24 cellular contexts compared by ENCODE assay signal in the genomic region with DNA sequence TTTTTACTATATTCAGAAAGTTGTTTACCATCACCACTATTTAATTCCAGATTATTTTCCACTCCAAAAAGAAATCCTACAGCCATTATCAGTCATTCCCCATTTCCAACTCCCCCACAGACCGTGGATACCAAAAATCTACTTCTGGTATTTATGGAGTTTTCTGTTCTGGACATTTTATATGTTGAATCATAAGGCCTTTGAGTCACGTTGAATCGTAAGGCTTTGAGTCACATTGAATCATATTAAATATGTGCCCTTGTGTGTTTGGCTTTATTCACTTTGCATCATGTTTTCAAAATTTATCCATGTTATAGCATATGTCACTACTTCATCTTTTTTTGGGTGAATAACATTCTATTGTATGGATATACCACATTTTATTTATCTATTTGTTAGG.
DNase-seq lines count a peak whose midpoint lies in the region; ATAC-seq and TF ChIP-seq lines count a peak whose summit lies in the region.
"Had no signal": no experiment of that assay in that cellular context is flagged by ENCODE, and none has a peak within 500 bp of the region (broad histone marks: within the 10 kb centered on the region; RNA-seq: fewer than 3 reads in every experiment).

No MANE protein-coding gene starts in this region.

- no peaks in the 10 kb centered on the region for H3K36me3 ChIP-seq in fibroblast of lung (ENCODE audit: control insufficient read depth, insufficient read depth, low read length)
- no peaks in the 10 kb centered on the region for H3K36me3 ChIP-seq in aorta (ENCODE audit: control insufficient read depth in 1 of 2, insufficient read depth in 2 of 2, low read length in 1 of 2)
- H3K36me3 ChIP-seq: BE2C, esophagus squamous epithelium, heart right ventricle, tibial nerve, WERI-Rb-1 had no signal

- no peaks in the 10 kb centered on the region for H4K20me1 ChIP-seq in fibroblast of lung (ENCODE audit: control insufficient read depth, extremely low read depth, insufficient read depth, low read length)

- H3K27me3 ChIP-seq in fibroblast of lung (ENCODE audit: control insufficient read depth, insufficient read depth, low read length): no peaks in the 10 kb centered on the region
- H3K27me3 ChIP-seq in aorta (ENCODE audit: control insufficient read depth in 1 of 2, insufficient read depth in 2 of 2, low read length in 1 of 2): no peaks in the 10 kb centered on the region
- H3K27me3 ChIP-seq: BE2C, esophagus squamous epithelium, heart right ventricle, tibial nerve had no signal

- H3K4me2 ChIP-seq in fibroblast of lung (ENCODE audit: extremely low read depth, insufficient read depth, low read length): no peak overlapping the region

- H3K9ac ChIP-seq in fibroblast of lung (ENCODE audit: insufficient read depth, low read length): no peak overlapping the region

- intact Hi-C loops in aorta (cut with DNase I): no loop called here

- no peaks in the 10 kb centered on the region for H3K79me2 ChIP-seq in fibroblast of lung (ENCODE audit: control insufficient read depth, insufficient read depth, low read length)

- no peak overlapping the region for H2AFZ ChIP-seq in fibroblast of lung (ENCODE audit: low read length)

- H3K9me3 ChIP-seq in fibroblast of lung (ENCODE audit: control insufficient read depth, insufficient read depth, low read depth, low read length) (no peaks in the 10 kb centered on the region), aorta (ENCODE audit: control insufficient read depth, low read length) (no peaks in the 10 kb centered on the region)
- H3K9me3 ChIP-seq: BE2C had no signal

- DNase-seq in GM04503 (ENCODE audit: low read depth) (peak; percentile 9), RKO (ENCODE audit: low spot score) (peak; percentile 73), fibroblast of lung (ENCODE audit: low read depth in 2 of 2) (peak; percentile 45 to 61), stromal cell of bone marrow (ENCODE audit: low read depth) (peak; percentile 45), aorta (no peak), NCI-H69 (lab: John Stamatoyannopoulos, UW) (no peak)
- DNase-seq: activated gamma-delta T cell treated with Interleukin-2 at 50 U/mL for 16 hours; amygdala; BE2C; COR-L47; effector memory CD4-positive, alpha-beta T cell; esophagus squamous epithelium; heart right ventricle; immature natural killer cell; left ventricle myocardium superior; NCI-H1694; NCI-H774; OCI-M1; SIG-M5; stimulated activated CD4-positive, alpha-beta T cell treated with anti-CD3 and anti-CD28 coated beads, Interleukin-4, amount 100 ng/mL, for 1 hour; stimulated activated naive CD8-positive, alpha-beta T cell treated with anti-CD3 and anti-CD28 coated beads, Interleukin-15, Interleukin-2, amounts not matched to agents 100 U/mL and 50 U/mL, for 24 hours; WERI-Rb-1 had no signal

- H3K4me1 ChIP-seq in fibroblast of lung (ENCODE audit: control insufficient read depth, extremely low read depth, insufficient read depth, low read length) (no peaks in the 10 kb centered on the region), aorta (ENCODE audit: control insufficient read depth in 1 of 2, insufficient read depth in 2 of 2, low read length in 2 of 2) (no peaks in the 10 kb centered on the region)
- H3K4me1 ChIP-seq: BE2C, esophagus squamous epithelium, heart right ventricle, tibial nerve had no signal

- H3K27ac ChIP-seq in fibroblast of lung (ENCODE audit: insufficient read depth, low read length) (no peak overlapping the region), aorta (ENCODE audit: low read depth in 1 of 2, low read length in 2 of 2) (no peak overlapping the region)
- H3K27ac ChIP-seq: esophagus squamous epithelium, heart right ventricle, tibial nerve, WERI-Rb-1 had no signal

- TF ChIP-seq CTCF in fibroblast of lung (conservative IDR thresholded peaks at IDR 0.05 in 1 of 2, IDR thresholded peaks at IDR 0.05 in 1 of 2; ENCODE audit: low read depth in 1 of 2, low read length in 2 of 2): no peak

- 88 to 92% methylated on average over 3 of the region's 3 CpGs for WGBS in aorta, 2 donors

- H3K4me3 ChIP-seq in fibroblast of lung (replicated peaks in 1 of 4; ENCODE audit: control extremely low read depth in 1 of 4, insufficient read depth in 1 of 4, low read depth in 3 of 4, low read length in 4 of 4): no peak overlapping the region
- H3K4me3 ChIP-seq in aorta (ENCODE audit: low read length in 2 of 2): no peak overlapping the region
- H3K4me3 ChIP-seq: esophagus squamous epithelium, heart right ventricle, tibial nerve had no signal

- ATAC-seq in aorta (ENCODE audit: low FRiP score) (no peak), GM21423 (IDR thresholded peaks at IDR 0.05; ENCODE audit: unreplicated experiment) (no peak)
- ATAC-seq: heart right ventricle; left ventricle myocardium superior; stimulated activated naive CD8-positive, alpha-beta T cell treated with anti-CD3 and anti-CD28 coated beads, Interleukin-15, Interleukin-2, amounts not matched to agents 100 U/mL and 50 U/mL, for 24 hours had no signal

Comparison
In these comparisons a context has a peak if more than half of its experiments do, and no peak if none do; other contexts are left out.
1. DNase-seq: peak in GM04503 (single experiment), RKO (single experiment), fibroblast of lung (2 of 2) and stromal cell of bone marrow (single experiment); none in aorta (0 of 2) and NCI-H69 (single experiment).